In the genomic region with DNA sequence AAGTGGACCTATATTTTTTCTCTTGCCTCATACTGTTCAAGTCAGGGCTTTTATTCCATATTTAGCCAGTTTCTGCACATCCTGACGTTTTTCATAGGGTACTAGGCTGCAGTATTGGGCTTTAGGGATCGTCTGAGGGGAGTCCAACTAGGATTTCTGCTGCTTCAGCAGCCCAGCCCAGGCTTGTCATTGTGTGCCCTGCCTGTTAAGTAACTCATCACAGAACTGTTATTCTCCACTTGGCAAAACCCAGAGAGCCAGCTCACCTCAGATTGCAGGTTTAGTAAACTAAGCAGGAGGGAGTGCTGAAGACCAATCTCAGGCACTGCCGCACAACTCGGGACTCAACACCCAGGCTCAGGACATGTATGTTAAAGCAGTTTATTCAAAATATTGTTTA, we compare ENCODE assay signal across 14 cellular contexts. TPM values are rescaled to one million over a fixed set of nuclear protein-coding genes. Genes with fewer than 3 reads are reported as not detected.
DNase-seq lines count a peak whose midpoint lies in the region; ATAC-seq and TF ChIP-seq lines count a peak whose summit lies in the region.
"Had no signal": no experiment of that assay in that cellular context is flagged by ENCODE, and none has a peak within 500 bp of the region (broad histone marks: within the 10 kb centered on the region; RNA-seq: fewer than 3 reads in every experiment).

No MANE protein-coding gene starts in this region.

- peaks cover 37% of the 10 kb centered on the region for H3K4me1 ChIP-seq in PC-9 (replicated peaks; ENCODE audit: insufficient read depth)
- H3K4me1 ChIP-seq in gastroesophageal sphincter = peaks cover 5 to 77% (median 32%) of the 10 kb centered on the region in 3 donors
- H3K4me1 ChIP-seq in smooth muscle cell (ENCODE audit: low read depth) = peaks cover 36% of the 10 kb centered on the region

- H3K27ac ChIP-seq in PC-9 = no peak overlapping the region
- H3K27ac ChIP-seq in gastroesophageal sphincter = peak overlapping the region in 2 of 4 donors; percentile 96 to 98
- H3K27ac ChIP-seq in smooth muscle cell (ENCODE audit: low read depth) = peak overlapping the region; percentile 36

- peaks cover 75% of the 10 kb centered on the region for H3K79me2 ChIP-seq in PC-9 (ENCODE audit: low read depth)
- peaks cover 72% of the 10 kb centered on the region for H3K79me2 ChIP-seq in smooth muscle cell (ENCODE audit: low read depth)

- DNase-seq in activated CD8-positive, alpha-beta memory T cell treated with anti-CD3 and anti-CD28 coated beads, Interleukin-2, amount 50 U/mL, for 48 hours = peak; percentile 52
- no peak for DNase-seq in activated CD8-positive, alpha-beta memory T cell treated with anti-CD3 and anti-CD28 coated beads, Interleukin-2, amount 10 ng/mL, durations not matched to agents 7 days and 5 days
- DNase-seq in PC-9 (no peak), smooth muscle cell (lab: John Stamatoyannopoulos, UW; ENCODE audit: unreplicated experiment) (no peak), iPS-NIHi7 (ENCODE audit: extremely low spot score) (no peak), SK-N-DZ (ENCODE audit: low spot score) (no peak), NCI-H1105 treated with DMSO at 0.1 percent for 48 hours (lab: John Stamatoyannopoulos, UW) (no peak)
- DNase-seq: activated effector memory CD4-positive, alpha-beta T cell treated with anti-CD3 and anti-CD28 coated beads, Interleukin-2, amount 50 U/mL, for 16 hours; CD4-positive, CD25-positive, alpha-beta regulatory T cell; glutamatergic neuron; NCI-H1092 had no signal

- H3K4me1 Mint-ChIP-seq in activated CD8-positive, alpha-beta memory T cell treated with anti-CD3 and anti-CD28 coated beads, Interleukin-2, amount 10 ng/mL, durations not matched to agents 7 days and 5 days = peaks cover 25% of the 10 kb centered on the region

- H3K4me2 ChIP-seq in PC-9 (peak overlapping the region; percentile 92), smooth muscle cell (peak overlapping the region; percentile 96)

- H3K4me3 Mint-ChIP-seq in activated CD8-positive, alpha-beta memory T cell treated with anti-CD3 and anti-CD28 coated beads, Interleukin-2, amount 10 ng/mL, durations not matched to agents 7 days and 5 days = no peak overlapping the region

- H3K36me3 Mint-ChIP-seq in activated CD8-positive, alpha-beta memory T cell treated with anti-CD3 and anti-CD28 coated beads, Interleukin-2, amount 10 ng/mL, durations not matched to agents 7 days and 5 days = no peaks in the 10 kb centered on the region
- H3K36me3 Mint-ChIP-seq: CD4-positive, CD25-positive, alpha-beta regulatory T cell; memory B cell had no signal

- intact Hi-C loops in PC-9 (cut with micrococcal nuclease; ENCODE audit: unreplicated experiment) = loop anchor here (5.0 kb wide), 3 partner anchors 117 to 197 kb away; no protein-coding TSS in a partner anchor

- 25 to 73% methylated on average over 4 of the region's 4 CpGs for WGBS in gastroesophageal sphincter (ENCODE audit: low coverage in 1 of 2), 2 donors
- WGBS in smooth muscle cell (ENCODE audit: low lambda C conversion rate) = 52% methylated on average over 4 of the region's 4 CpGs

- POLR2A ChIA-PET in PC-9 (lab: Charles Lee; ENCODE audit: unreplicated experiment) = interaction anchor here (0.6 kb wide), 1 partner anchor 71 kb away, joined by 6 read pairs; no protein-coding TSS in a partner anchor

- BruUV-seq in PC-9 (replicated peaks; lab: Mats Ljungman, UMichigan) = no TSS peak

- peaks cover 5% of the 10 kb centered on the region for H3K27me3 Mint-ChIP-seq in activated CD8-positive, alpha-beta memory T cell treated with anti-CD3 and anti-CD28 coated beads, Interleukin-2, amount 10 ng/mL, durations not matched to agents 7 days and 5 days
- H3K27me3 Mint-ChIP-seq: CD4-positive, CD25-positive, alpha-beta regulatory T cell; memory B cell had no signal

- TF ChIP-seq CTCF in PC-9 (conservative IDR thresholded peaks at IDR 0.05) = no peak
- TF ChIP-seq CTCF in gastroesophageal sphincter (IDR thresholded peaks at IDR 0.05) = no peak
- no peak for TF ChIP-seq CTCF in smooth muscle cell (IDR thresholded peaks at IDR 0.05; ENCODE audit: borderline replicate concordance, insufficient read depth, poor library complexity, severe bottlenecking)

- no peak for TF ChIP-seq EP300 in gastroesophageal sphincter (IDR thresholded peaks at IDR 0.05)

- CTCF ChIA-PET in activated CD8-positive, alpha-beta memory T cell treated with anti-CD3 and anti-CD28 coated beads, Interleukin-2, amount 10 ng/mL, durations not matched to agents 7 days and 5 days (lab: Charles Lee) = interaction anchor here (0.7 to 1.4 kb wide), 4 partner anchors 9 to 511 kb away, joined by 3 to 4 read pairs (median 3); partner anchors contain the start of gene ABCB10
- CTCF ChIA-PET in PC-9 (lab: Charles Lee) = no interaction called here

- no peaks in the 10 kb centered on the region for H3K36me3 ChIP-seq in PC-9 (ENCODE audit: low read depth)
- H3K36me3 ChIP-seq in gastroesophageal sphincter = no peaks in the 10 kb centered on the region
- H3K36me3 ChIP-seq in smooth muscle cell (ENCODE audit: low read depth) = no peaks in the 10 kb centered on the region

- no peak for ATAC-seq in activated CD8-positive, alpha-beta memory T cell treated with anti-CD3 and anti-CD28 coated beads, Interleukin-2, amount 10 ng/mL, durations not matched to agents 7 days and 5 days
- no peak for ATAC-seq in gastroesophageal sphincter

- no peaks in the 10 kb centered on the region for H3K9me2 ChIP-seq in PC-9 (ENCODE audit: insufficient read depth)

- H3K4me3 ChIP-seq in PC-9 (peak overlapping the region; percentile 93; the same call in 1 of the 2 replicates), gastroesophageal sphincter (peak overlapping the region; percentile 59 to 98), smooth muscle cell (peak overlapping the region; percentile 70)

- H3K9me3 ChIP-seq in PC-9 (ENCODE audit: insufficient read depth, low read depth) = no peaks in the 10 kb centered on the region
- H3K9me3 ChIP-seq in gastroesophageal sphincter = no peaks in the 10 kb centered on the region
- no peaks in the 10 kb centered on the region for H3K9me3 ChIP-seq in smooth muscle cell (replicated peaks; ENCODE audit: low read depth)

- H3K27me3 ChIP-seq in PC-9 (ENCODE audit: insufficient read depth, low read depth) (no peaks in the 10 kb centered on the region), gastroesophageal sphincter (no peaks in the 10 kb centered on the region), smooth muscle cell (ENCODE audit: low read depth) (no peaks in the 10 kb centered on the region)

- H3K27ac Mint-ChIP-seq in activated CD8-positive, alpha-beta memory T cell treated with anti-CD3 and anti-CD28 coated beads, Interleukin-2, amount 10 ng/mL, durations not matched to agents 7 days and 5 days = no peak overlapping the region
- H3K27ac Mint-ChIP-seq: dendritic cell treated with granulocyte-macrophage colony-stimulating factor and Interleukin-4, amounts not matched to agents 40 ng/mL and 50 ng/mL, for 4 days; memory B cell had no signal

- H2AFZ ChIP-seq in PC-9 = no peak overlapping the region
- H2AFZ ChIP-seq in smooth muscle cell (ENCODE audit: low read depth) = no peak overlapping the region

- peaks cover 3% of the 10 kb centered on the region for H3K9me3 Mint-ChIP-seq in activated CD8-positive, alpha-beta memory T cell treated with anti-CD3 and anti-CD28 coated beads, Interleukin-2, amount 10 ng/mL, durations not matched to agents 7 days and 5 days (ENCODE audit: low read depth)
- H3K9me3 Mint-ChIP-seq: CD4-positive, CD25-positive, alpha-beta regulatory T cell; dendritic cell treated with granulocyte-macrophage colony-stimulating factor and Interleukin-4, amounts not matched to agents 40 ng/mL and 50 ng/mL, for 4 days; memory B cell had no signal

- H3K9ac ChIP-seq in smooth muscle cell (ENCODE audit: low read depth) = peak overlapping the region; percentile 15

- no peak for TF ChIP-seq POLR2A in gastroesophageal sphincter (IDR thresholded peaks at IDR 0.05)

- H3F3A ChIP-seq in PC-9 (ENCODE audit: insufficient read depth, low read depth) (peaks cover 8% of the 10 kb centered on the region; the same call in 1 of the 2 replicates), smooth muscle cell (ENCODE audit: low read depth) (peaks cover 18% of the 10 kb centered on the region)

- peaks cover 12% of the 10 kb centered on the region; the same call in 1 of the 2 replicates for H4K20me1 ChIP-seq in PC-9 (ENCODE audit: insufficient read depth)
- H4K20me1 ChIP-seq in smooth muscle cell (ENCODE audit: low read depth) = peaks cover 67% of the 10 kb centered on the region

RNA-seq across cellular contexts. Expression of gene GALNT2, which starts 2.8 kb away (rescaled TPM):
- total RNA-seq in activated CD8-positive, alpha-beta memory T cell treated with anti-CD3 and anti-CD28 coated beads, Interleukin-2, amount 10 ng/mL, durations not matched to agents 7 days and 5 days = 10 to 100 TPM; 25.0 to 30.2 TPM
- 104 and 121 TPM in 2 replicates for total RNA-seq in PC-9 (2021)
- total RNA-seq in gastroesophageal sphincter = 100 to 1,000 TPM in 3 of 4 donors, 10 to 100 TPM in 1; 95.3 to 160 (median 134) TPM
- 76.4 and 91.0 TPM in 2 replicates for total RNA-seq in smooth muscle cell
- 152 and 162 TPM in 2 replicates for polyA plus RNA-seq in smooth muscle cell
- 63.2 and 70.5 TPM in 2 replicates for polyA plus RNA-seq in SK-N-DZ (2014; cell fraction: cytosol; rRNA removed)
- polyA plus RNA-seq in SK-N-DZ (2014; cell fraction: nucleus; rRNA removed) = 36.3 and 41.3 TPM in 2 replicates
